In the genomic region with DNA sequence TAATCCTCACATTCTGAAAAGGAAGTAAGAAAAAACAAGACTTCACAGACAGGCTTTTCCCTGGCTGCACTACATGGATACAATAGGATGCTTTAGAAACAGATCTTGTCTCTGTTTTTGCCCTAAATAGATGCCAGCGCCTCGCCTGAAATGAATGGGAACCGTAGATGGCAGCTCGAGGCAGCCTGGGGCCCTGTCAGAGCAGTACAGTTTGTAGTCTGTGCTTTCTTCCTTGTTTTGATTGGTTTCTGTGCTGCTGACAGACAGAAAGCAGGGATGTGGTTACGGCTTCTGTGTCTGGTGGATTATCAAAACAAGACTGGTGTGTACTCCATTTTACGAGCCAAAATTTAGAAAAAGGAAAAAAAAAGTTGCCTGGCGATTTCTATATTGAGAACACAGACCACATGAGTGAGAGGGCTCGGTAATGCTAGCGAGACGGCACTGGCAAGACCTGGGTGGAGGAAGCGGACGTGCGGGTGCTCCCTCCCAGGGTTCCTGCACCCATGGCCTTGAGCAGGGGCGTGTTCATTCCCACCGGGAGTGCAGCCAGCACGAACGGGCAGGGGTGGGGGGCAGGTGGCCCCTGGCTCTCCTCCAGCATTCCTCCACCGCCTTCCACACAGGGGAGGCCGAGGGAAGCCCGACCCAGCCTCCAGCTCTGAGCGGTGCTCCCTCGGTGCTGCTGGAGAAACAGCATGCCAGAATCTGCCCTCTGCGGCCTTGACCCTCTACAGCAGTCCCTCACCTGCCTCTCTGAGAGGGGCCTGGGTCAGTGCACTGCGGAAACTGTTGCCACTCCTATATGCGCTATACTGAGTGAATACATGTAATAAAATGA, we compare ENCODE assay signal across 1 cellular context.
TF ChIP-seq lines count a peak whose summit lies in the region.

No MANE protein-coding gene starts in this region.

TF ChIP-seq in GM12878, 131 proteins besides CTCF, POLR2A, EP300 and RAD21 (continued from another document):
- TF ChIP-seq, protein P1, sequence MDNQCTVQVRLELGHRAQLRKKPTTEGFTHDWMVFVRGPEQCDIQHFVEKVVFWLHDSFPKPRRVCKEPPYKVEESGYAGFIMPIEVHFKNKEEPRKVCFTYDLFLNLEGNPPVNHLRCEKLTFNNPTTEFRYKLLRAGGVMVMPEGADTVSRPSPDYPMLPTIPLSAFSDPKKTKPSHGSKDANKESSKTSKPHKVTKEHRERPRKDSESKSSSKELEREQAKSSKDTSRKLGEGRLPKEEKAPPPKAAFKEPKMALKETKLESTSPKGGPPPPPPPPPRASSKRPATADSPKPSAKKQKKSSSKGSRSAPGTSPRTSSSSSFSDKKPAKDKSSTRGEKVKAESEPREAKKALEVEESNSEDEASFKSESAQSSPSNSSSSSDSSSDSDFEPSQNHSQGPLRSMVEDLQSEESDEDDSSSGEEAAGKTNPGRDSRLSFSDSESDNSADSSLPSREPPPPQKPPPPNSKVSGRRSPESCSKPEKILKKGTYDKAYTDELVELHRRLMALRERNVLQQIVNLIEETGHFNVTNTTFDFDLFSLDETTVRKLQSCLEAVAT (IDR thresholded peaks at IDR 0.05), result peak; percentile 33; the same call in 1 of the 2 replicates
- TF ChIP-seq, protein P2, sequence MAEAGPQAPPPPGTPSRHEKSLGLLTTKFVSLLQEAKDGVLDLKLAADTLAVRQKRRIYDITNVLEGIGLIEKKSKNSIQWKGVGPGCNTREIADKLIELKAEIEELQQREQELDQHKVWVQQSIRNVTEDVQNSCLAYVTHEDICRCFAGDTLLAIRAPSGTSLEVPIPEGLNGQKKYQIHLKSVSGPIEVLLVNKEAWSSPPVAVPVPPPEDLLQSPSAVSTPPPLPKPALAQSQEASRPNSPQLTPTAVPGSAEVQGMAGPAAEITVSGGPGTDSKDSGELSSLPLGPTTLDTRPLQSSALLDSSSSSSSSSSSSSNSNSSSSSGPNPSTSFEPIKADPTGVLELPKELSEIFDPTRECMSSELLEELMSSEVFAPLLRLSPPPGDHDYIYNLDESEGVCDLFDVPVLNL (IDR thresholded peaks at IDR 0.05; ENCODE audit: low read depth, low read length), result no peak
- TF ChIP-seq SP1 (IDR thresholded peaks at IDR 0.05; ENCODE audit: low read depth, low read length) (no peak), HCFC1 (IDR thresholded peaks at IDR 0.05; ENCODE audit: low read length) (no peak), CREM (IDR thresholded peaks at IDR 0.05; ENCODE audit: low read depth) (no peak), IKZF1 (conservative IDR thresholded peaks at IDR 0.05) (peak; percentile 76), IKZF2 (IDR thresholded peaks at IDR 0.05) (peak; percentile 36 to 60; a peak in 3 of 4 replicates), RB1 (IDR thresholded peaks at IDR 0.05; ENCODE audit: borderline replicate concordance) (no peak), BHLHE40 (IDR thresholded peaks at IDR 0.05; ENCODE audit: borderline replicate concordance in 1 of 2, low read depth in 2 of 2, low read length in 1 of 2) (0 out of 4 replicates have a peak, but pooled peaks have one; percentile 14 to 31), RBBP5 (conservative IDR thresholded peaks at IDR 0.05) (no peak), MYB (IDR thresholded peaks at IDR 0.05; ENCODE audit: borderline replicate concordance, low read depth, low read length) (no peak), SIN3A (IDR thresholded peaks at IDR 0.05; ENCODE audit: low read depth, low read length) (no peak)
